Comparison of ENCODE assay signal across 21 cellular contexts in genomic region chr4:100540156-100540555, GRCh38. TPM values are rescaled to one million over a fixed set of nuclear protein-coding genes. Genes with fewer than 3 reads are reported as not detected.
DNase-seq lines count a peak whose midpoint lies in the region; ATAC-seq and TF ChIP-seq lines count a peak whose summit lies in the region.
"Had no signal": no experiment of that assay in that cellular context is flagged by ENCODE, and none has a peak within 500 bp of the region (broad histone marks: within the 10 kb centered on the region; RNA-seq: fewer than 3 reads in every experiment).

No MANE protein-coding gene starts in this region.

- H3K27ac Mint-ChIP-seq in activated CD8-positive, alpha-beta T cell treated with anti-CD3 and anti-CD28 coated beads, Interleukin-2, amount 10 ng/mL, durations not matched to agents 7 days and 5 days, result no peak overlapping the region
- H3K27ac Mint-ChIP-seq: CD4-positive, CD25-positive, alpha-beta regulatory T cell; CD8-positive, alpha-beta memory T cell had no signal

- H3K27me3 ChIP-seq in KMS-11 (ENCODE audit: insufficient read depth, low read depth) (no peaks in the 10 kb centered on the region), smooth muscle cell (ENCODE audit: low read depth) (no peaks in the 10 kb centered on the region), SJCRH30 (no peaks in the 10 kb centered on the region)
- H3K27me3 ChIP-seq: BE2C had no signal

- H3K27me3 Mint-ChIP-seq in activated CD8-positive, alpha-beta T cell treated with anti-CD3 and anti-CD28 coated beads, Interleukin-2, amount 10 ng/mL, durations not matched to agents 7 days and 5 days (ENCODE audit: low read depth), result peaks cover 3% of the 10 kb centered on the region

- no peak overlapping the region for H3K4me3 Mint-ChIP-seq in activated CD8-positive, alpha-beta T cell treated with anti-CD3 and anti-CD28 coated beads, Interleukin-2, amount 10 ng/mL, durations not matched to agents 7 days and 5 days
- H3K4me3 Mint-ChIP-seq: CD4-positive, CD25-positive, alpha-beta regulatory T cell; CD8-positive, alpha-beta memory T cell had no signal

- no peaks in the 10 kb centered on the region for H3F3A ChIP-seq in smooth muscle cell (ENCODE audit: low read depth)

- peak; percentile 68 for DNase-seq in NAMALWA (ENCODE audit: low spot score)
- DNase-seq in germinal center (ENCODE audit: low spot score), result peak; percentile 5
- DNase-seq in smooth muscle cell (lab: John Stamatoyannopoulos, UW; ENCODE audit: unreplicated experiment), result no peak
- no peak for DNase-seq in HK-2 (ENCODE audit: unreplicated experiment)
- no peak for DNase-seq in activated CD8-positive, alpha-beta T cell treated with anti-CD3 and anti-CD28 coated beads, Interleukin-2, amount 10 ng/mL, durations not matched to agents 7 days and 5 days
- no peak for DNase-seq in SJCRH30
- DNase-seq: ACHN; BE2C; C1 segment of cervical spinal cord; CD4-positive, CD25-positive, alpha-beta regulatory T cell; CD8-positive, alpha-beta memory T cell; COR-L47; DMS 273 treated with DMSO at 0.1 percent for 48 hours; GM23248 had no signal

- peaks cover 3% of the 10 kb centered on the region for H3K36me3 Mint-ChIP-seq in activated CD8-positive, alpha-beta T cell treated with anti-CD3 and anti-CD28 coated beads, Interleukin-2, amount 10 ng/mL, durations not matched to agents 7 days and 5 days (ENCODE audit: low read depth)
- H3K36me3 Mint-ChIP-seq: CD4-positive, CD25-positive, alpha-beta regulatory T cell; CD8-positive, alpha-beta memory T cell had no signal

- no peak overlapping the region for H3K9ac ChIP-seq in KMS-11
- no peak overlapping the region for H3K9ac ChIP-seq in smooth muscle cell (ENCODE audit: low read depth)
- H3K9ac ChIP-seq: GM23248 had no signal

- H3K36me3 ChIP-seq in KMS-11 (ENCODE audit: insufficient read depth) (no peaks in the 10 kb centered on the region), smooth muscle cell (ENCODE audit: low read depth) (no peaks in the 10 kb centered on the region), SJCRH30 (no peaks in the 10 kb centered on the region)
- H3K36me3 ChIP-seq: BE2C, HAP-1 had no signal

- no peaks in the 10 kb centered on the region for H3K4me1 Mint-ChIP-seq in activated CD8-positive, alpha-beta T cell treated with anti-CD3 and anti-CD28 coated beads, Interleukin-2, amount 10 ng/mL, durations not matched to agents 7 days and 5 days (ENCODE audit: low read depth)
- H3K4me1 Mint-ChIP-seq: CD4-positive, CD25-positive, alpha-beta regulatory T cell; CD8-positive, alpha-beta memory T cell had no signal

- ATAC-seq in GM19351 (IDR thresholded peaks at IDR 0.05; ENCODE audit: unreplicated experiment), result peak; percentile 49
- no peak for ATAC-seq in activated CD8-positive, alpha-beta T cell treated with anti-CD3 and anti-CD28 coated beads, Interleukin-2, amount 10 ng/mL, durations not matched to agents 7 days and 5 days
- ATAC-seq: GM12878, K562 had no signal

- H3K9me3 Mint-ChIP-seq in activated CD8-positive, alpha-beta T cell treated with anti-CD3 and anti-CD28 coated beads, Interleukin-2, amount 10 ng/mL, durations not matched to agents 7 days and 5 days (ENCODE audit: insufficient read depth), result no peaks in the 10 kb centered on the region
- H3K9me3 Mint-ChIP-seq: CD8-positive, alpha-beta memory T cell had no signal

- peak overlapping the region; percentile 30; the same call in 1 of the 2 replicates for H2AFZ ChIP-seq in KMS-11 (ENCODE audit: low read depth)
- H2AFZ ChIP-seq in smooth muscle cell (ENCODE audit: low read depth), result no peak overlapping the region
- H2AFZ ChIP-seq: GM23248 had no signal

- CTCF ChIA-PET in activated CD8-positive, alpha-beta T cell treated with anti-CD3 and anti-CD28 coated beads, Interleukin-2, amount 10 ng/mL, durations not matched to agents 7 days and 5 days (lab: Charles Lee), result no interaction called here

- POLR2A ChIA-PET in activated CD8-positive, alpha-beta T cell treated with anti-CD3 and anti-CD28 coated beads, Interleukin-2, amount 10 ng/mL, durations not matched to agents 7 days and 5 days (lab: Charles Lee), result no interaction called here

- no peak overlapping the region for H3K4me2 ChIP-seq in KMS-11
- H3K4me2 ChIP-seq in smooth muscle cell, result no peak overlapping the region

- no peaks in the 10 kb centered on the region for H3K9me3 ChIP-seq in smooth muscle cell (replicated peaks; ENCODE audit: low read depth)
- no peaks in the 10 kb centered on the region for H3K9me3 ChIP-seq in SJCRH30 (replicated peaks)
- H3K9me3 ChIP-seq: BE2C, HAP-1 had no signal

- H3K4me1 ChIP-seq in KMS-11 (ENCODE audit: low read depth, poor library complexity, severe bottlenecking) (peaks cover 15% of the 10 kb centered on the region), smooth muscle cell (ENCODE audit: low read depth) (no peaks in the 10 kb centered on the region), SJCRH30 (no peaks in the 10 kb centered on the region)
- H3K4me1 ChIP-seq: BE2C, HAP-1 had no signal

- H4K20me1 ChIP-seq in KMS-11 (ENCODE audit: insufficient read depth), result no peaks in the 10 kb centered on the region
- no peaks in the 10 kb centered on the region for H4K20me1 ChIP-seq in smooth muscle cell (ENCODE audit: low read depth)

- no peaks in the 10 kb centered on the region for H3K79me2 ChIP-seq in KMS-11 (ENCODE audit: insufficient read depth, low read depth)
- H3K79me2 ChIP-seq in smooth muscle cell (ENCODE audit: low read depth), result no peaks in the 10 kb centered on the region

- H3K27ac ChIP-seq in KMS-11, result peak overlapping the region; percentile 22; the same call in 1 of the 2 replicates
- H3K27ac ChIP-seq in smooth muscle cell (ENCODE audit: low read depth), result no peak overlapping the region
- no peak overlapping the region for H3K27ac ChIP-seq in SJCRH30
- H3K27ac ChIP-seq: GM23248 had no signal

- H3K4me3 ChIP-seq in KMS-11 (IDR thresholded peaks at IDR 0.05; ENCODE audit: insufficient read depth, low read depth, low read length), result no peak overlapping the region
- H3K4me3 ChIP-seq in smooth muscle cell, result no peak overlapping the region
- H3K4me3 ChIP-seq in SJCRH30, result no peak overlapping the region
- H3K4me3 ChIP-seq: GM12878, GM23248, HAP-1, K562 had no signal

- TF ChIP-seq CTCF in KMS-11 (conservative IDR thresholded peaks at IDR 0.05; ENCODE audit: low read depth, low read length) (no peak), smooth muscle cell (IDR thresholded peaks at IDR 0.05; ENCODE audit: borderline replicate concordance, insufficient read depth, poor library complexity, severe bottlenecking) (no peak)

RNA-seq across cellular contexts. Expression of gene EMCN, which starts 22.3 kb away (rescaled TPM):
- not detected in 2 replicates for total RNA-seq in smooth muscle cell
- polyA plus RNA-seq in smooth muscle cell, result not detected in 2 replicates
- total RNA-seq in activated CD8-positive, alpha-beta T cell treated with anti-CD3 and anti-CD28 coated beads, Interleukin-2, amount 10 ng/mL, durations not matched to agents 7 days and 5 days, result not detected
- 0.30 TPM in 1 of 2 replicates, not detected in the other for total RNA-seq in SJCRH30 (2014; rRNA removed; shearing (Covaris generic))
- total RNA-seq: CD4-positive, CD25-positive, alpha-beta regulatory T cell; CD8-positive, alpha-beta memory T cell; GM12878; H4; HT1080; K562 had no signal
- polyA plus RNA-seq: CD4-positive, CD25-positive, alpha-beta regulatory T cell; CD8-positive, alpha-beta memory T cell; GM12878; K562 had no signal

Comparison
In these comparisons a context has a peak if more than half of its experiments do, and no peak if none do; other contexts are left out.
1. DNase-seq: peak in NAMALWA (single experiment) and germinal center (single experiment); none in smooth muscle cell (single experiment), HK-2 (single experiment), activated CD8-positive, alpha-beta T cell treated with anti-CD3 and anti-CD28 coated beads, Interleukin-2, amount 10 ng/mL, durations not matched to agents 7 days and 5 days (single experiment) and SJCRH30 (0 of 2).